Comparison of ENCODE assay signal across 1 cellular context in the genomic region with DNA sequence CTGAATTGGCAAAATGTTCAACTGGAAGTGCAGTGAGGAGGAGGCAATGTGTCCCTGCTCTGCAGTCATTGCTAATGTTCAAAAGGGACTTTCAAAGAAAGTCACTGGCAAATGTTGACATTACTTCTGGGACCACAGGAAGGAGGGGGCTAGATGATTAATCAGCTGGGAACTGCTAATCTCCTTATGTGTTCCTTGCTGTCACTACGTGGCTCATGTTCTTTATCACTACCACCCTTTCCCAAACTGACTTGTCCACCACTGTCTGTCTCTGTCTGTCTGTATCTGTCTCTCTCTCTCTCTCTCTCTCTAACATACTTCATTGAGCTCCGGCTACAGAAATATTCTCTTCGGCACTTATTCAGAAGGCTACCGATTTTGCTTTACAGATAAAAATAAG.
TF ChIP-seq lines count a peak whose summit lies in the region.

No MANE protein-coding gene starts in this region.

TF ChIP-seq in WTC11, 78 proteins besides CTCF, POLR2A, EP300 and RAD21 (continued from another document):
- no peak for TF ChIP-seq IRF1 (CRISPR knock-in tag; IDR thresholded peaks at IDR 0.05)
- no peak for TF ChIP-seq FOXJ3 (CRISPR knock-in tag; IDR thresholded peaks at IDR 0.05; ENCODE audit: borderline replicate concordance)
- no peak for TF ChIP-seq RELA (CRISPR knock-in tag; IDR thresholded peaks at IDR 0.05; ENCODE audit: borderline replicate concordance)
- TF ChIP-seq EMX1 (CRISPR knock-in tag; IDR thresholded peaks at IDR 0.05) = no peak
